Comparison of ENCODE assay signal across 25 cellular contexts in genomic region chr2:164700390-164700789, GRCh38.
"Had no signal": no experiment of that assay in that cellular context is flagged by ENCODE, and none has a peak within 500 bp of the region (broad histone marks: within the 10 kb centered on the region; RNA-seq: fewer than 3 reads in every experiment).

No MANE protein-coding gene starts in this region.

- H3K27me3 ChIP-seq: brain microvascular endothelial cell, gastrocnemius medialis, stomach, thyroid gland, upper lobe of left lung had no signal

- H3K4me3 ChIP-seq: gastrocnemius medialis, psoas muscle, stomach, thyroid gland, upper lobe of left lung had no signal

- H3K4me1 ChIP-seq: gastrocnemius medialis, parathyroid adenoma, psoas muscle, thyroid gland had no signal

- ATAC-seq: activated naive CD4-positive, alpha-beta T cell treated with anti-CD3 and anti-CD28 coated beads, Interleukin-2, amount 50 U/mL, for 72 hours; activated T-cell treated with anti-CD3 and anti-CD28 coated beads, Interleukin-2, amount 50 U/mL, for 72 hours; gastrocnemius medialis; left cardiac atrium; left ventricle myocardium superior; naive thymus-derived CD4-positive, alpha-beta T cell; psoas muscle; stimulated activated naive B cell treated with anti-CD40 and anti-IgM and Interleukin-4, amounts not matched to agents 10 μg/mL and 1 μg/mL and 100 μg/mL, for 72 hours had no signal

- H3K27ac ChIP-seq: brain microvascular endothelial cell, gastrocnemius medialis, parathyroid adenoma, psoas muscle, stomach, thyroid gland, upper lobe of left lung had no signal

- H2AFZ ChIP-seq: parathyroid adenoma had no signal

- H3K36me3 ChIP-seq: brain microvascular endothelial cell, gastrocnemius medialis had no signal

- H3K79me2 ChIP-seq: parathyroid adenoma had no signal

- FAIRE-seq: endothelial cell of umbilical vein, keratinocyte had no signal

- H3K9ac ChIP-seq: parathyroid adenoma had no signal

- DNase-seq: activated CD4-positive, alpha-beta T cell treated with anti-CD3 and anti-CD28 coated beads for 4 hours; activated CD4-positive, alpha-beta T cell treated with anti-CD3 and anti-CD28 coated beads, Interleukin-2, amount 50 U/mL, for 4 hours; activated CD4-positive, CD25-positive, alpha-beta regulatory T cell; activated naive CD4-positive, alpha-beta T cell; activated T-cell treated with anti-CD3 and anti-CD28 coated beads for 4 hours; activated T-cell treated with anti-CD3 and anti-CD28 coated beads, Interleukin-2, amount 50 U/mL, for 72 hours; anterior cingulate cortex; brain microvascular endothelial cell; gastrocnemius medialis; glutamatergic neuron; left cardiac atrium; left ventricle myocardium superior; midbrain; naive thymus-derived CD4-positive, alpha-beta T cell; psoas muscle; stimulated activated CD4-positive, alpha-beta T cell treated with anti-CD3 and anti-CD28 coated beads, Interleukin-15, amount 100 ng/mL, for 24 hours; stimulated activated CD4-positive, alpha-beta T cell treated with anti-CD3 and anti-CD28 coated beads, Interleukin-2, amount 100 ng/mL, for 24 hours; stimulated activated naive B cell treated with anti-CD40 and anti-IgM and Interleukin-4, amounts not matched to agents 10 μg/mL and 1 μg/mL and 100 μg/mL, for 72 hours; stomach; thyroid gland; upper lobe of left lung had no signal

- H3K9me3 ChIP-seq: gastrocnemius medialis, psoas muscle, stomach, thyroid gland, upper lobe of left lung had no signal
